ENCODE assay signal across 2 cellular contexts in the genomic region with DNA sequence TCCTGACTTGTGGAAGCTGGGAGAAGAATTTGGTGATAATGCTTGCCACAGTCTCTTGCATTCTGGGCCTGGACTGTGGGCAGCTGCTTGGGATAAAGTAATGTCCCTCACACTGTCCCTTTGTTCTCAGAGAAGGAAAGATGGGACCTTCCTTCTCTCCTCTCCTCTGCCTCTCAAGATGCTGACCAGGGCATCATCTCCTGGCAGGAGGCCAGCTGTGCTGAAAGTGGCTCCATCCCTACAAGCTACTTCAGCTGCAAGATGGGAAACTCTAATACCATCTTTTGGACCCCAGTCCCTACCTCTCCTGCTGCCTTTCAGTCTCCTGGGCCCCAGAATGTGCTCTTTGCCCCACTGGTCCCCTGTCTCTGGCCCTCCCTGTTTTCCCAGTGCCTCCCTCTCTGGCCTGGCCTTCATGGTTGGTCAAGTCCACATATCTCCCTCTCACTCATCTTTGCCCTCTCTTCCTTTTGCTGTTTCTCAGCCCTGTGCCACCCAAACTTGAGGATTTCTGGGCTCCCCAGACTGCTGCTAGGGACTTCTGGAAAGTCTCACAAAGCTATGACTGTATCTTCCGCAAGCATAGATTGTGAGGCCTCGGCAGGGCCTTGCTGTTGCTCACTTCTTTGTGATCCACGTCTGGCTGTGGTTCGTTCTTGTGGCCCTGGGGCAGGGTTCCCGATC.
TF ChIP-seq lines count a peak whose summit lies in the region.

No MANE protein-coding gene starts in this region.

TF ChIP-seq in IMR-90, 13 proteins besides CTCF, POLR2A, EP300 and RAD21:
- no peak for TF ChIP-seq MAFK (IDR thresholded peaks at IDR 0.05; ENCODE audit: low read depth, low read length)
- TF ChIP-seq, protein P1, sequence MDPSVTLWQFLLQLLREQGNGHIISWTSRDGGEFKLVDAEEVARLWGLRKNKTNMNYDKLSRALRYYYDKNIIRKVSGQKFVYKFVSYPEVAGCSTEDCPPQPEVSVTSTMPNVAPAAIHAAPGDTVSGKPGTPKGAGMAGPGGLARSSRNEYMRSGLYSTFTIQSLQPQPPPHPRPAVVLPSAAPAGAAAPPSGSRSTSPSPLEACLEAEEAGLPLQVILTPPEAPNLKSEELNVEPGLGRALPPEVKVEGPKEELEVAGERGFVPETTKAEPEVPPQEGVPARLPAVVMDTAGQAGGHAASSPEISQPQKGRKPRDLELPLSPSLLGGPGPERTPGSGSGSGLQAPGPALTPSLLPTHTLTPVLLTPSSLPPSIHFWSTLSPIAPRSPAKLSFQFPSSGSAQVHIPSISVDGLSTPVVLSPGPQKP (IDR thresholded peaks at IDR 0.05; ENCODE audit: borderline replicate concordance, low read depth, low read length): no peak
- TF ChIP-seq CEBPB (IDR thresholded peaks at IDR 0.05; ENCODE audit: low read depth, low read length): no peak
- no peak for TF ChIP-seq SMC3 (IDR thresholded peaks at IDR 0.05; ENCODE audit: low read depth, low read length)
- no peak for TF ChIP-seq MAZ (IDR thresholded peaks at IDR 0.05; ENCODE audit: borderline replicate concordance, low read depth, low read length)
- no peak for TF ChIP-seq BHLHE40 (IDR thresholded peaks at IDR 0.05; ENCODE audit: low read depth, low read length)
- no peak for TF ChIP-seq NFE2L2 (IDR thresholded peaks at IDR 0.05; ENCODE audit: low read depth, low read length)
- TF ChIP-seq, protein P2, sequence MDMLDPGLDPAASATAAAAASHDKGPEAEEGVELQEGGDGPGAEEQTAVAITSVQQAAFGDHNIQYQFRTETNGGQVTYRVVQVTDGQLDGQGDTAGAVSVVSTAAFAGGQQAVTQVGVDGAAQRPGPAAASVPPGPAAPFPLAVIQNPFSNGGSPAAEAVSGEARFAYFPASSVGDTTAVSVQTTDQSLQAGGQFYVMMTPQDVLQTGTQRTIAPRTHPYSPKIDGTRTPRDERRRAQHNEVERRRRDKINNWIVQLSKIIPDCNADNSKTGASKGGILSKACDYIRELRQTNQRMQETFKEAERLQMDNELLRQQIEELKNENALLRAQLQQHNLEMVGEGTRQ (IDR thresholded peaks at IDR 0.05; ENCODE audit: low read depth, low read length): no peak
- no peak for TF ChIP-seq CHD1 (IDR thresholded peaks at IDR 0.05; ENCODE audit: low read depth, low read length)
- TF ChIP-seq RFX5 (IDR thresholded peaks at IDR 0.05; ENCODE audit: low read depth, low read length): no peak
- no peak for TF ChIP-seq RCOR1 (IDR thresholded peaks at IDR 0.05; ENCODE audit: insufficient replicate concordance, low read length)

TF ChIP-seq in K562, 482 proteins besides CTCF, POLR2A, EP300 and RAD21:
- peak; percentile 83 for TF ChIP-seq NFIC (IDR thresholded peaks at IDR 0.05)
- no peak for TF ChIP-seq RBM17 (IDR thresholded peaks at IDR 0.05; ENCODE audit: borderline replicate concordance, low read depth, low read length)
- no peak for TF ChIP-seq MYBL2 (IDR thresholded peaks at IDR 0.05; ENCODE audit: low read depth)
- no peak for TF ChIP-seq MYBL2 (CRISPR knock-in tag; IDR thresholded peaks at IDR 0.05; ENCODE audit: borderline replicate concordance)
